ENCODE assay signal across 8 cellular contexts in genomic region chr3:133573054-133573628, GRCh38. TPM values are rescaled to one million over a fixed set of nuclear protein-coding genes. Genes with fewer than 3 reads are reported as not detected.
DNase-seq lines count a peak whose midpoint lies in the region; ATAC-seq and TF ChIP-seq lines count a peak whose summit lies in the region.

No MANE protein-coding gene starts in this region.

- peaks cover 54% of the 10 kb centered on the region for H3K4me1 ChIP-seq in ACC112 (ENCODE audit: control insufficient read depth, insufficient read depth, low read length, unreplicated experiment)
- H3K4me1 ChIP-seq in lung (ENCODE audit: control insufficient read depth in 2 of 2, insufficient read depth in 2 of 2, low read length in 2 of 2) = peaks cover 4 to 19% of the 10 kb centered on the region in 2 donors

- H3K36me3 ChIP-seq in ACC112 (ENCODE audit: insufficient read depth, low read length) = peaks cover 20% of the 10 kb centered on the region
- peaks cover 2 to 6% of the 10 kb centered on the region in 2 donors for H3K36me3 ChIP-seq in lung (ENCODE audit: control insufficient read depth in 2 of 2, insufficient read depth in 2 of 2, low read length in 2 of 2)

- DNase-seq in activated CD4-positive, alpha-beta T cell treated with anti-CD3 and anti-CD28 coated beads for 36 hours = peak; percentile 100
- DNase-seq in dorsolateral prefrontal cortex (peak; percentile 100), lung (ENCODE audit: low spot score) (peak; percentile 100), OCI-M1 (lab: John Stamatoyannopoulos, UW) (no peak)
- DNase-seq in stimulated activated CD8-positive, alpha-beta memory T cell treated with anti-CD3 and anti-CD28 coated beads, Interleukin-12 subunit alpha, Interleukin-12 subunit beta, amount 100 ng/mL, for 4 hours (ENCODE audit: low read depth) = peak; percentile 100

- H3K27ac ChIP-seq in ACC112 (ENCODE audit: low read depth, low read length) = peak overlapping the region; percentile 94
- peak overlapping the region; percentile 6 to 98 (median 90) for H3K27ac ChIP-seq in dorsolateral prefrontal cortex
- H3K27ac ChIP-seq in lung (ENCODE audit: low read depth in 1 of 2, low read length in 1 of 2) = peak overlapping the region; percentile 83 to 96

- H2AFZ ChIP-seq in ACC112 (ENCODE audit: low read length, unreplicated experiment) = peak overlapping the region; percentile 90

- peak overlapping the region; percentile 100 for H3K4me3 ChIP-seq in ACC112 (ENCODE audit: low read depth, low read length)
- peak overlapping the region; percentile 45 to 99 (median 84) for H3K4me3 ChIP-seq in dorsolateral prefrontal cortex
- no peak overlapping the region for H3K4me3 ChIP-seq in lung

- peaks cover 35% of the 10 kb centered on the region for H3K36me3 Mint-ChIP-seq in activated CD4-positive, alpha-beta T cell treated with anti-CD3 and anti-CD28 coated beads for 36 hours (ENCODE audit: low read depth)

- POLR2A ChIA-PET in activated CD4-positive, alpha-beta T cell treated with anti-CD3 and anti-CD28 coated beads for 36 hours (lab: Charles Lee) = interaction anchor here (0.6 to 2.4 kb wide), 12 partner anchors 10 to 913 kb away, joined by 3 to 9 read pairs (median 3); partner anchors contain the start of gene NPHP3

- TF ChIP-seq CTCF in dorsolateral prefrontal cortex (IDR thresholded peaks at IDR 0.05 in 54 of 56, conservative IDR thresholded peaks at IDR 0.05 in 2 of 56; ENCODE audit: low read depth in 1 of 56, partially characterized antibody in 56 of 56) (peak in 27 of 56 donors; percentile 7 to 42 (median 20)), lung (IDR thresholded peaks at IDR 0.05; ENCODE audit: control extremely low read depth, extremely low read depth) (no peak)

- peaks cover 46% of the 10 kb centered on the region for H3K79me2 ChIP-seq in ACC112 (ENCODE audit: control insufficient read depth, insufficient read depth, low read length, unreplicated experiment)

- H3K9me3 Mint-ChIP-seq in activated CD4-positive, alpha-beta T cell treated with anti-CD3 and anti-CD28 coated beads for 36 hours (ENCODE audit: low read depth) = no peaks in the 10 kb centered on the region

- H3K4me3 Mint-ChIP-seq in activated CD4-positive, alpha-beta T cell treated with anti-CD3 and anti-CD28 coated beads for 36 hours = peak overlapping the region; percentile 87

- peak; percentile 69 for ATAC-seq in HG03442 (IDR thresholded peaks at IDR 0.05; ENCODE audit: unreplicated experiment)
- ATAC-seq in activated CD4-positive, alpha-beta T cell treated with anti-CD3 and anti-CD28 coated beads for 36 hours = peak; percentile 81
- peak; percentile 90 for ATAC-seq in lung (ENCODE audit: insufficient read depth, low FRiP score)

- no peaks in the 10 kb centered on the region for H3K27me3 ChIP-seq in ACC112 (ENCODE audit: insufficient read depth, low read length)
- no peaks in the 10 kb centered on the region for H3K27me3 ChIP-seq in dorsolateral prefrontal cortex
- H3K27me3 ChIP-seq in lung (ENCODE audit: control insufficient read depth, insufficient read depth) = no peaks in the 10 kb centered on the region

- no peaks in the 10 kb centered on the region for H3K27me3 Mint-ChIP-seq in activated CD4-positive, alpha-beta T cell treated with anti-CD3 and anti-CD28 coated beads for 36 hours

- peak; percentile 61 for TF ChIP-seq POLR2A in GM19193 (IDR thresholded peaks at IDR 0.05; ENCODE audit: extremely low read depth, insufficient read depth, insufficient read length)

- intact Hi-C loops in activated CD4-positive, alpha-beta T cell treated with anti-CD3 and anti-CD28 coated beads for 36 hours (cut with DNase I, micrococcal nuclease) = loop anchor here (1.0 to 5.0 kb wide), 11 partner anchors 67 to 1156 kb away; partner anchors contain the start of genes NPHP3 (in 2 of the 2), SRPRB (in 2 of the 2), DNAJC13 (in 1 of the 2) and RYK (in 1 of the 2)
- intact Hi-C loops in dorsolateral prefrontal cortex (cut with DNase I) = loop anchor here (2.0 to 10.0 kb wide), 4 partner anchors 128 to 851 kb away; partner anchors contain the start of genes NPHP3 (in 2 of the 2) and TF (in 1 of the 2)

- CTCF ChIA-PET in activated CD4-positive, alpha-beta T cell treated with anti-CD3 and anti-CD28 coated beads for 36 hours (lab: Charles Lee) = interaction anchor here (0.5 to 2.2 kb wide), 12 partner anchors 11 to 151 kb away, joined by 3 to 13 read pairs (median 3); no protein-coding TSS in a partner anchor

- H3K4me1 Mint-ChIP-seq in activated CD4-positive, alpha-beta T cell treated with anti-CD3 and anti-CD28 coated beads for 36 hours = peaks cover 47% of the 10 kb centered on the region

- H3K9me3 ChIP-seq in lung (ENCODE audit: control insufficient read depth in 2 of 2, insufficient read depth in 1 of 2, low read length in 1 of 2) = no peaks in the 10 kb centered on the region

- 0 to 1% methylated on average over 32 to 33 of the region's 33 CpGs for WGBS in lung, 2 donors

- H3K27ac Mint-ChIP-seq in activated CD4-positive, alpha-beta T cell treated with anti-CD3 and anti-CD28 coated beads for 36 hours = peak overlapping the region; percentile 100

RNA-seq across cellular contexts. Expression of gene CDV3, which starts 0.3 kb away (rescaled TPM):
- total RNA-seq in activated CD4-positive, alpha-beta T cell treated with anti-CD3 and anti-CD28 coated beads for 36 hours = 100 to 1,000 TPM; 204 to 221 TPM
- total RNA-seq in dorsolateral prefrontal cortex (100 to 1,000 TPM in 8 of 120 experiments, 10 to 100 TPM in 112; 60.4 to 111 (median 85.2) TPM), lung (100 to 1,000 TPM; 122 to 138 TPM)
- polyA plus RNA-seq in lung = 10 to 100 TPM; 50.5 to 87.0 TPM
